ENCODE assay signal across 9 cellular contexts in the genomic region with DNA sequence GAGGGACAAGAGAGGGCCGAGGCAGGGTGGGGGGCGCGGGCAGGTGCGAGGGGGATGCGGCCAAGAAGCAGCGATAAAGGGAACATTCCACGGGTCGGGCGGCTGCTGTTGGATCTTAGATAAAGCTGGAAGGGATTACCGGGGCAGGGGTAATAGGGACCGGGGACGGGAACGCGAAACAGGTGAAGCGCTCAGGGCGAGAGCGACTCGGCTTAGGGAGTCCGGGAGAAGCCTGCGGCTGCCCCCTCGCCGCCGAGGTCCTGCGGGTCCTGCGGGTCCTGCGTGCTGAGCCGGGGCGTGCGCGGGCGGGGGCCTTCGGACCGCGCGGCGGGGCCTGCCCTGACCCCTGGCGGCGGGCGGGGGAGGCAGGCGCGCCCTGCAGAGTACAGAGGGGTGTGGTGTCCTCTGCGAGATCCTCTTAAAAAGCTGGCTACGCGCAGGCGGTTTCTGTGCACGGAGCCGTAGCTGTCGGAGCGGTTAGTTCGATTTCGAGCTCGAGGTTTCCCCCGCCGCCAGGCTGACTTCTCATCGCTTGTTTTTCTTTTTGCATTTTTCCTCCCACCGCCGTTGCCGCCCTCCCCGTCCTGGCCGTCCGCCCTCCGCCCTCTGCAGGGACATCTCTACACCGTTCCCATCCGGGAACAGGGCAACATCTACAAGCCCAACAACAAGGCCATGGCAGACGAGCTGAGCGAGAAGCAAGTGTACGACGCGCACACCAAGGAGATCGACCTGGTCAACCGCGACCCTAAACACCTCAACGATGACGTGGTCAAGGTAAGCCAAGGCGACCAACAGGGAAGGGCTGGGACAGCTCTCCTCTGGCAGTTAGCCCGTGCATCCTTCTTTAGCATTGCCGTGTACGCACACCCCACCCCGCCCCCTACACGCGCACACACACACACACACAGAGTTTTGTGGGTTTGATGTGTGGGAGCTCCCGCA. TPM values are rescaled to one million over a fixed set of nuclear protein-coding genes. Genes with fewer than 3 reads are reported as not detected.
DNase-seq lines count a peak whose midpoint lies in the region; ATAC-seq and TF ChIP-seq lines count a peak whose summit lies in the region.
"Had no signal": no experiment of that assay in that cellular context is flagged by ENCODE, and none has a peak within 500 bp of the region (broad histone marks: within the 10 kb centered on the region; RNA-seq: fewer than 3 reads in every experiment).

No MANE protein-coding gene starts in this region.

- no peak for TF ChIP-seq POLR2A in NB4 (IDR thresholded peaks at IDR 0.05; ENCODE audit: extremely low read depth, insufficient read length)

- CTCF ChIA-PET in WTC11 (lab: Charles Lee), result interaction anchor here (0.5 to 3.1 kb wide), 54 partner anchors 9 to 570 kb away, joined by 3 to 27 read pairs (median 4); a partner anchor contains a TSS

- peak; percentile 76 for ATAC-seq in WTC11

- H3K27me3 Mint-ChIP-seq in WTC11 (ENCODE audit: low read depth), result peaks cover 24% of the 10 kb centered on the region

- H3K4me3 Mint-ChIP-seq in WTC11, result peak overlapping the region; percentile 95

- peaks cover 58% of the 10 kb centered on the region for H3K4me1 Mint-ChIP-seq in WTC11

- H3K27ac Mint-ChIP-seq in WTC11, result peak overlapping the region; percentile 89

- peak overlapping the region; percentile 96 for H3K4me3 ChIP-seq in HFF-Myc (replicated peaks; ENCODE audit: low read depth, low read length)
- H3K4me3 ChIP-seq in NB4 (ENCODE audit: low read depth, low read length), result no peak overlapping the region

- H3K9me3 Mint-ChIP-seq in WTC11, result no peaks in the 10 kb centered on the region

- TF ChIP-seq CTCF in HFF-Myc (IDR thresholded peaks at IDR 0.05; ENCODE audit: low read depth, low read length, missing control alignments) (peak; percentile 51), NB4 (IDR thresholded peaks at IDR 0.05; ENCODE audit: low read depth, low read length) (peak; percentile 43), WTC11 (IDR thresholded peaks at IDR 0.05) (peak; percentile 82)

- H3K27ac ChIP-seq in cingulate gyrus (ENCODE audit: low read depth, low read length), result peak overlapping the region; percentile 23

- POLR2A ChIA-PET in WTC11 (lab: Charles Lee), result interaction anchor here (0.7 to 1.6 kb wide), 4 partner anchors 27 to 317 kb away, joined by 3 to 4 read pairs (median 3); a partner anchor contains a TSS

- H3K36me3 Mint-ChIP-seq in WTC11, result no peaks in the 10 kb centered on the region

- DNase-seq in NCI-H2029 (lab: John Stamatoyannopoulos, UW) (peak; percentile 2), NCI-H2029 treated with DMSO at 0.1 percent for 48 hours (lab: John Stamatoyannopoulos, UW) (no peak), HFF-Myc (ENCODE audit: extremely low read depth, low read depth) (no peak), NB4 (ENCODE audit: low read depth) (peak; percentile 63), WTC11 (ENCODE audit: low spot score) (peak; percentile 79), kidney glomerular epithelial cell (lab: John Stamatoyannopoulos, UW) (peak; percentile 63)
- peak; percentile 41 to 51 for DNase-seq in stimulated activated CD4-positive, alpha-beta T cell treated with anti-CD3 and anti-CD28 coated beads, Interleukin-15, amount 100 ng/mL, for 48 hours (ENCODE audit: low read depth in 2 of 2)
- DNase-seq: DND-41 had no signal

TF ChIP-seq in WTC11, 78 proteins besides CTCF, POLR2A, EP300 and RAD21:
- no peak for TF ChIP-seq IRF2 (CRISPR knock-in tag; IDR thresholded peaks at IDR 0.05; ENCODE audit: borderline replicate concordance, low read depth)
- TF ChIP-seq, protein P1, sequence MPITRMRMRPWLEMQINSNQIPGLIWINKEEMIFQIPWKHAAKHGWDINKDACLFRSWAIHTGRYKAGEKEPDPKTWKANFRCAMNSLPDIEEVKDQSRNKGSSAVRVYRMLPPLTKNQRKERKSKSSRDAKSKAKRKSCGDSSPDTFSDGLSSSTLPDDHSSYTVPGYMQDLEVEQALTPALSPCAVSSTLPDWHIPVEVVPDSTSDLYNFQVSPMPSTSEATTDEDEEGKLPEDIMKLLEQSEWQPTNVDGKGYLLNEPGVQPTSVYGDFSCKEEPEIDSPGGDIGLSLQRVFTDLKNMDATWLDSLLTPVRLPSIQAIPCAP (CRISPR knock-in tag; IDR thresholded peaks at IDR 0.05), result no peak
- TF ChIP-seq, protein P2, sequence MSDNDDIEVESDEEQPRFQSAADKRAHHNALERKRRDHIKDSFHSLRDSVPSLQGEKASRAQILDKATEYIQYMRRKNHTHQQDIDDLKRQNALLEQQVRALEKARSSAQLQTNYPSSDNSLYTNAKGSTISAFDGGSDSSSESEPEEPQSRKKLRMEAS (CRISPR knock-in tag; IDR thresholded peaks at IDR 0.05), result peak; percentile 18; the same call in 1 of the 2 replicates
- TF ChIP-seq KAT7 (CRISPR knock-in tag; IDR thresholded peaks at IDR 0.05; ENCODE audit: borderline replicate concordance), result no peak; the same call in 1 of the 2 replicates
- TF ChIP-seq, protein P3, sequence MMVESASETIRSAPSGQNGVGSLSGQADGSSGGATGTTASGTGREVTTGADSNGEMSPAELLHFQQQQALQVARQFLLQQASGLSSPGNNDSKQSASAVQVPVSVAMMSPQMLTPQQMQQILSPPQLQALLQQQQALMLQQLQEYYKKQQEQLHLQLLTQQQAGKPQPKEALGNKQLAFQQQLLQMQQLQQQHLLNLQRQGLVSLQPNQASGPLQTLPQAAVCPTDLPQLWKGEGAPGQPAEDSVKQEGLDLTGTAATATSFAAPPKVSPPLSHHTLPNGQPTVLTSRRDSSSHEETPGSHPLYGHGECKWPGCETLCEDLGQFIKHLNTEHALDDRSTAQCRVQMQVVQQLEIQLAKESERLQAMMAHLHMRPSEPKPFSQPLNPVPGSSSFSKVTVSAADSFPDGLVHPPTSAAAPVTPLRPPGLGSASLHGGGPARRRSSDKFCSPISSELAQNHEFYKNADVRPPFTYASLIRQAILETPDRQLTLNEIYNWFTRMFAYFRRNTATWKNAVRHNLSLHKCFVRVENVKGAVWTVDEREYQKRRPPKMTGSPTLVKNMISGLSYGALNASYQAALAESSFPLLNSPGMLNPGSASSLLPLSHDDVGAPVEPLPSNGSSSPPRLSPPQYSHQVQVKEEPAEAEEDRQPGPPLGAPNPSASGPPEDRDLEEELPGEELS (CRISPR knock-in tag; IDR thresholded peaks at IDR 0.05), result no peak
- TF ChIP-seq ZNF423 (CRISPR knock-in tag; IDR thresholded peaks at IDR 0.05), result 0 out of 2 replicates have a peak, but pooled peaks have one; percentile 22
- TF ChIP-seq, protein P4, sequence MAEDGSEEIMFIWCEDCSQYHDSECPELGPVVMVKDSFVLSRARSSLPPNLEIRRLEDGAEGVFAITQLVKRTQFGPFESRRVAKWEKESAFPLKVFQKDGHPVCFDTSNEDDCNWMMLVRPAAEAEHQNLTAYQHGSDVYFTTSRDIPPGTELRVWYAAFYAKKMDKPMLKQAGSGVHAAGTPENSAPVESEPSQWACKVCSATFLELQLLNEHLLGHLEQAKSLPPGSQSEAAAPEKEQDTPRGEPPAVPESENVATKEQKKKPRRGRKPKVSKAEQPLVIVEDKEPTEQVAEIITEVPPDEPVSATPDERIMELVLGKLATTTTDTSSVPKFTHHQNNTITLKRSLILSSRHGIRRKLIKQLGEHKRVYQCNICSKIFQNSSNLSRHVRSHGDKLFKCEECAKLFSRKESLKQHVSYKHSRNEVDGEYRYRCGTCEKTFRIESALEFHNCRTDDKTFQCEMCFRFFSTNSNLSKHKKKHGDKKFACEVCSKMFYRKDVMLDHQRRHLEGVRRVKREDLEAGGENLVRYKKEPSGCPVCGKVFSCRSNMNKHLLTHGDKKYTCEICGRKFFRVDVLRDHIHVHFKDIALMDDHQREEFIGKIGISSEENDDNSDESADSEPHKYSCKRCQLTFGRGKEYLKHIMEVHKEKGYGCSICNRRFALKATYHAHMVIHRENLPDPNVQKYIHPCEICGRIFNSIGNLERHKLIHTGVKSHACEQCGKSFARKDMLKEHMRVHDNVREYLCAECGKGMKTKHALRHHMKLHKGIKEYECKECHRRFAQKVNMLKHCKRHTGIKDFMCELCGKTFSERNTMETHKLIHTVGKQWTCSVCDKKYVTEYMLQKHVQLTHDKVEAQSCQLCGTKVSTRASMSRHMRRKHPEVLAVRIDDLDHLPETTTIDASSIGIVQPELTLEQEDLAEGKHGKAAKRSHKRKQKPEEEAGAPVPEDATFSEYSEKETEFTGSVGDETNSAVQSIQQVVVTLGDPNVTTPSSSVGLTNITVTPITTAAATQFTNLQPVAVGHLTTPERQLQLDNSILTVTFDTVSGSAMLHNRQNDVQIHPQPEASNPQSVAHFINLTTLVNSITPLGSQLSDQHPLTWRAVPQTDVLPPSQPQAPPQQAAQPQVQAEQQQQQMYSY (CRISPR knock-in tag; IDR thresholded peaks at IDR 0.05), result 0 out of 2 replicates have a peak, but pooled peaks have one; percentile 11
- no peak for TF ChIP-seq ATF1 (CRISPR knock-in tag; IDR thresholded peaks at IDR 0.05)
- TF ChIP-seq ZNF671 (CRISPR knock-in tag; IDR thresholded peaks at IDR 0.05), result no peak
- TF ChIP-seq, protein P5, sequence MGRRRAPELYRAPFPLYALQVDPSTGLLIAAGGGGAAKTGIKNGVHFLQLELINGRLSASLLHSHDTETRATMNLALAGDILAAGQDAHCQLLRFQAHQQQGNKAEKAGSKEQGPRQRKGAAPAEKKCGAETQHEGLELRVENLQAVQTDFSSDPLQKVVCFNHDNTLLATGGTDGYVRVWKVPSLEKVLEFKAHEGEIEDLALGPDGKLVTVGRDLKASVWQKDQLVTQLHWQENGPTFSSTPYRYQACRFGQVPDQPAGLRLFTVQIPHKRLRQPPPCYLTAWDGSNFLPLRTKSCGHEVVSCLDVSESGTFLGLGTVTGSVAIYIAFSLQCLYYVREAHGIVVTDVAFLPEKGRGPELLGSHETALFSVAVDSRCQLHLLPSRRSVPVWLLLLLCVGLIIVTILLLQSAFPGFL (CRISPR knock-in tag; IDR thresholded peaks at IDR 0.05; ENCODE audit: borderline replicate concordance), result no peak
- TF ChIP-seq ZNF232 (CRISPR knock-in tag; IDR thresholded peaks at IDR 0.05), result 0 out of 2 replicates have a peak, but pooled peaks have one; percentile 43
- TF ChIP-seq NFYB (CRISPR knock-in tag; conservative IDR thresholded peaks at IDR 0.05; ENCODE audit: low read depth), result no peak
- TF ChIP-seq ZNF121 (CRISPR knock-in tag; IDR thresholded peaks at IDR 0.05), result peak; percentile 97
- no peak for TF ChIP-seq ELF4 (CRISPR knock-in tag; IDR thresholded peaks at IDR 0.05; ENCODE audit: low read depth)

RNA-seq across cellular contexts. Expression of a gene that starts 1.3 kb away (rescaled TPM):
- total RNA-seq in WTC11 (2021), result 10.9 to 19.7 TPM (median 11.5 TPM) in 3 replicates

RNA-seq across cellular contexts. Expression of a gene that starts 26.6 kb away (rescaled TPM):
- 1.9 to 4.3 TPM (median 2.4 TPM) in 3 replicates for total RNA-seq in WTC11 (2021)

Comparison
In these comparisons a context has a peak if more than half of its experiments do, and no peak if none do; other contexts are left out.
1. DNase-seq: peak in NCI-H2029 (single experiment), NB4 (single experiment), WTC11 (single experiment), kidney glomerular epithelial cell (single experiment) and stimulated activated CD4-positive, alpha-beta T cell treated with anti-CD3 and anti-CD28 coated beads, Interleukin-15, amount 100 ng/mL, for 48 hours (2 of 2); none in NCI-H2029 treated with DMSO at 0.1 percent for 48 hours (single experiment) and HFF-Myc (single experiment).
2. Peak in every context shown above with its lines, with median percentiles within 50 percentile points of each other: CTCF ChIP-seq.